In genomic region chr4:2962614-2963184, GRCh38 we compare ENCODE assay signal across 8 cellular contexts. TPM values are rescaled to one million over a fixed set of nuclear protein-coding genes. Genes with fewer than 3 reads are reported as not detected.
DNase-seq lines count a peak whose midpoint lies in the region; ATAC-seq and TF ChIP-seq lines count a peak whose summit lies in the region.

No MANE protein-coding gene starts in this region.

- H3K36me3 Mint-ChIP-seq in Caco-2 (ENCODE audit: insufficient read depth, unreplicated experiment): peaks cover 31% of the 10 kb centered on the region

- peak overlapping the region; percentile 88 for H3K27ac Mint-ChIP-seq in Caco-2 (ENCODE audit: unreplicated experiment)

- TF ChIP-seq CTCF in Caco-2 (IDR thresholded peaks at IDR 0.05; ENCODE audit: insufficient read depth in 1 of 2, low read depth in 1 of 2, low read length in 1 of 2, severe bottlenecking in 1 of 2, unreplicated experiment in 1 of 2): no peak

- H3K27me3 ChIP-seq in Caco-2 (replicated peaks; ENCODE audit: control insufficient read depth, insufficient read depth, low read length) (no peaks in the 10 kb centered on the region), endocrine pancreas (ENCODE audit: control insufficient read depth, insufficient read depth, low read length) (no peaks in the 10 kb centered on the region), mononuclear cell (ENCODE audit: insufficient read depth, low read length) (no peaks in the 10 kb centered on the region)

- H3K4me3 ChIP-seq in Caco-2 (ENCODE audit: low read depth, low read length) (peak overlapping the region; percentile 96), endocrine pancreas (ENCODE audit: control insufficient read depth, insufficient read depth, low read length) (peak overlapping the region; percentile 80), mononuclear cell (ENCODE audit: low read length) (peak overlapping the region; percentile 65)

- CTCF ChIA-PET in Caco-2 (lab: Charles Lee): interaction anchor here (0.6 to 2.2 kb wide), 7 partner anchors 9 to 80 kb away, joined by 3 to 14 read pairs (median 3); no protein-coding TSS in a partner anchor

- H3K9me3 Mint-ChIP-seq in Caco-2 (ENCODE audit: unreplicated experiment): no peaks in the 10 kb centered on the region

- H3K4me1 Mint-ChIP-seq in Caco-2 (ENCODE audit: low read depth, unreplicated experiment): peaks cover 6% of the 10 kb centered on the region

- H3K9me3 ChIP-seq in Caco-2 (no peaks in the 10 kb centered on the region), endocrine pancreas (ENCODE audit: control insufficient read depth, low read length) (no peaks in the 10 kb centered on the region), mononuclear cell (ENCODE audit: low read depth, low read length) (no peaks in the 10 kb centered on the region)

- H3K36me3 ChIP-seq in Caco-2 (ENCODE audit: control insufficient read depth, insufficient read depth, low read length) (no peaks in the 10 kb centered on the region), endocrine pancreas (ENCODE audit: control insufficient read depth, insufficient read depth, low read length) (no peaks in the 10 kb centered on the region)

- peak; percentile 75 to 82 for DNase-seq in Caco-2
- peak; percentile 35 for DNase-seq in SKM-1 (lab: John Stamatoyannopoulos, UW; ENCODE audit: unreplicated experiment)
- DNase-seq in NCI-H1048 (lab: John Stamatoyannopoulos, UW): no peak
- DNase-seq in kidney glomerular epithelial cell (lab: John Stamatoyannopoulos, UW): no peak

- H3K4me1 ChIP-seq in Caco-2: 0 out of 2 replicates have a peak, but pooled peaks cover 4% of the 10 kb centered on the region
- H3K4me1 ChIP-seq in endocrine pancreas (ENCODE audit: control insufficient read depth, insufficient read depth, low read length): no peaks in the 10 kb centered on the region
- H3K4me1 ChIP-seq in mononuclear cell (ENCODE audit: insufficient read depth, low read length): peaks cover 27% of the 10 kb centered on the region

- intact Hi-C loops in Caco-2 (cut with micrococcal nuclease; ENCODE audit: unreplicated experiment): no loop called here

- no peaks in the 10 kb centered on the region for H3K27me3 Mint-ChIP-seq in Caco-2 (ENCODE audit: insufficient read depth, unreplicated experiment)

- H3K9ac ChIP-seq in endocrine pancreas (ENCODE audit: control insufficient read depth, insufficient read depth, low read length): peak overlapping the region; percentile 55

- POLR2A ChIA-PET in Caco-2 (lab: Charles Lee): interaction anchor here (1.0 to 1.8 kb wide), 3 partner anchors 8 to 20 kb away, joined by 3 to 10 read pairs (median 7); no protein-coding TSS in a partner anchor

- peak overlapping the region; percentile 73 for H3K4me3 Mint-ChIP-seq in Caco-2 (ENCODE audit: unreplicated experiment)

- peak; percentile 30 for ATAC-seq in GM19328 (IDR thresholded peaks at IDR 0.05; ENCODE audit: unreplicated experiment)
- peak; percentile 25 for ATAC-seq in HG03378 (IDR thresholded peaks at IDR 0.05; ENCODE audit: unreplicated experiment)

- BruUV-seq in Caco-2 (replicated peaks; lab: Mats Ljungman, UMichigan): no TSS peak

RNA-seq across cellular contexts. Expression of gene NOP14, which starts 0.5 kb away (rescaled TPM):
- 55.2 and 60.5 TPM in 2 replicates for total RNA-seq in Caco-2 (2022)
- total RNA-seq in mononuclear cell: 17.4 TPM

RNA-seq across cellular contexts. Expression of gene GRK4, which starts 0.7 kb away (rescaled TPM):
- total RNA-seq in Caco-2 (2022) (6.8 and 7.1 TPM in 2 replicates), mononuclear cell (1.7 TPM)

Comparison
In these comparisons a context has a peak if more than half of its experiments do, and no peak if none do; other contexts are left out.
1. DNase-seq: peak in Caco-2 (2 of 2) and SKM-1 (single experiment); none in NCI-H1048 (single experiment) and kidney glomerular epithelial cell (single experiment).
2. Peak in every context shown above with its lines, with median percentiles within 50 percentile points of each other: H3K4me3 ChIP-seq.